23 cellular contexts compared by ENCODE assay signal in the genomic region with DNA sequence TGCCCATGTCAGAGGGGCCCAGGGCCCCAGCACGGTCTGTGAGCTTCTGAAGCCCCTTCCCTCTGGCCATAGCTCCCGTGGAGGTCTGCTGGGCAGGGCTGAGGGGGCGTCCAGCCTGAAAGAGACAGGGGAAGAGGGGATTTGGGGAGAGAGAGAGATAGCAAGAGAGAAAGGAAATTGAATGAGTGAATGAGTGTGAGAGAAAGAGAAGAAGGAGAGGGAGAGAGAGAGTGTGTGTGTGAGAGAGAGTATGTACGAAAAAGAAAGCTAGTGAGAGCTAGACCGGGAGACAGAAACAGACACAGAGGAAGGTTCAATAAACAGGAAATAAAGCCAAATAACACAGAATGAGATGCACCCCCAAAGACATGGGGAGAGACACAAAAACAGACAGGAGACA. TPM values are rescaled to one million over a fixed set of nuclear protein-coding genes. Genes with fewer than 3 reads are reported as not detected.
DNase-seq lines count a peak whose midpoint lies in the region; ATAC-seq and TF ChIP-seq lines count a peak whose summit lies in the region.
"Had no signal": no experiment of that assay in that cellular context is flagged by ENCODE, and none has a peak within 500 bp of the region (broad histone marks: within the 10 kb centered on the region; RNA-seq: fewer than 3 reads in every experiment).

No MANE protein-coding gene starts in this region.

- peaks cover 100% of the 10 kb centered on the region for H4K20me1 ChIP-seq in BLaER1
- H4K20me1 ChIP-seq in HCT116 (ENCODE audit: insufficient read depth): no peaks in the 10 kb centered on the region

- DNase-seq in HCT116 (ENCODE audit: low read depth, low spot score) (no peak), SK-N-MC (ENCODE audit: low read depth, low spot score) (no peak), naive B cell (no peak)
- no peak for DNase-seq in activated naive CD4-positive, alpha-beta T cell treated with anti-CD3 and anti-CD28 coated beads, Interleukin-2, amount 10 ng/mL, durations not matched to agents 7 days and 5 days
- DNase-seq in effector CD4-positive, alpha-beta T cell: no peak
- no peak for DNase-seq in activated CD4-positive, alpha-beta T cell treated with anti-CD3 and anti-CD28 coated beads for 1 hour
- DNase-seq: activated CD4-positive, alpha-beta T cell treated with anti-CD3 and anti-CD28 coated beads for 4 hours; activated T-cell treated with anti-CD3 and anti-CD28 coated beads for 4 hours; body of pancreas; CD8-positive, alpha-beta memory T cell; NCI-H1417 treated with DMSO at 0.1 percent for 48 hours; NCI-H2081 treated with DMSO at 0.1 percent for 48 hours; NCI-H345; RPMI8226; stimulated activated CD8-positive, alpha-beta memory T cell treated with anti-CD3 and anti-CD28 coated beads, Interleukin-4, amount 100 ng/mL, for 48 hours had no signal

- no peak for TF ChIP-seq RAD21 in HCT116 (IDR thresholded peaks at IDR 0.05; ENCODE audit: low read depth)

- RAD21 ChIA-PET in HCT116 (lab: Charles Lee; ENCODE audit: low non-redundant PET in 1 of 2, low total read pairs in 2 of 2, uncharacterized antibody in 2 of 2, unreplicated experiment in 2 of 2): interaction anchor here (1.1 to 1.4 kb wide), 4 partner anchors 124 to 414 kb away, joined by 3 to 11 read pairs (median 4); no protein-coding TSS in a partner anchor

- H3K9me3 ChIP-seq in BLaER1 (no peaks in the 10 kb centered on the region), HCT116 (ENCODE audit: control insufficient read depth in 1 of 2, insufficient read depth in 1 of 2, low read depth in 1 of 2, low read length in 2 of 2) (no peaks in the 10 kb centered on the region), SK-N-MC (ENCODE audit: low read depth, low read length) (no peaks in the 10 kb centered on the region)
- H3K9me3 ChIP-seq: body of pancreas, MG63 had no signal

- H3K9me3 Mint-ChIP-seq in naive B cell: peaks cover 0 to 4% (median 2%) of the 10 kb centered on the region in 7 donors
- H3K9me3 Mint-ChIP-seq in activated naive CD4-positive, alpha-beta T cell treated with anti-CD3 and anti-CD28 coated beads, Interleukin-2, amount 10 ng/mL, durations not matched to agents 7 days and 5 days: peaks cover 2% of the 10 kb centered on the region

- H3K9ac ChIP-seq in BLaER1 (peak overlapping the region; percentile 71), HCT116 (ENCODE audit: low read length) (no peak overlapping the region), SK-N-MC (ENCODE audit: insufficient read length) (peak overlapping the region; percentile 39)

- H3K36me3 ChIP-seq in BLaER1 (peaks cover 89% of the 10 kb centered on the region), HCT116 (ENCODE audit: control insufficient read depth in 1 of 2, insufficient read depth in 2 of 2, low read length in 2 of 2) (no peaks in the 10 kb centered on the region), SK-N-MC (ENCODE audit: insufficient read depth, low read length) (no peaks in the 10 kb centered on the region)
- H3K36me3 ChIP-seq: MG63 had no signal

- H3K4me1 Mint-ChIP-seq in naive B cell: peaks cover 92 to 97% (median 95%) of the 10 kb centered on the region in 3 donors
- H3K4me1 Mint-ChIP-seq in activated naive CD4-positive, alpha-beta T cell treated with anti-CD3 and anti-CD28 coated beads, Interleukin-2, amount 10 ng/mL, durations not matched to agents 7 days and 5 days: peaks cover 3% of the 10 kb centered on the region

- BruUV-seq in HCT116 (replicated peaks; lab: Mats Ljungman, UMichigan): no TSS peak

- TF ChIP-seq CTCF in HCT116 (IDR thresholded peaks at IDR 0.05 in 2 of 3, conservative IDR thresholded peaks at IDR 0.05 in 1 of 3; ENCODE audit: borderline replicate concordance in 1 of 3, insufficient read depth in 1 of 3, low read depth in 2 of 3, low read length in 2 of 3): no peak

- H3K27ac Mint-ChIP-seq in naive B cell: peak overlapping the region; percentile 97 to 100 (median 98)
- H3K27ac Mint-ChIP-seq in activated naive CD4-positive, alpha-beta T cell treated with anti-CD3 and anti-CD28 coated beads, Interleukin-2, amount 10 ng/mL, durations not matched to agents 7 days and 5 days: no peak overlapping the region
- H3K27ac Mint-ChIP-seq: CD8-positive, alpha-beta memory T cell; T-helper 1 cell treated with Interleukin-12 subunit alpha and Interleukin-12 subunit beta and Interleukin-4 antibody, amounts not matched to agents 30 μg/mL and 1 μg/mL, for 36 hours; type B pancreatic cell had no signal

- H3K27me3 Mint-ChIP-seq in naive B cell: no peaks in the 10 kb centered on the region
- peaks cover 80% of the 10 kb centered on the region for H3K27me3 Mint-ChIP-seq in activated naive CD4-positive, alpha-beta T cell treated with anti-CD3 and anti-CD28 coated beads, Interleukin-2, amount 10 ng/mL, durations not matched to agents 7 days and 5 days

- ATAC-seq in HCT116: no peak
- no peak for ATAC-seq in naive B cell (ENCODE audit: low read depth in 2 of 2)
- ATAC-seq in GM19452 (IDR thresholded peaks at IDR 0.05; ENCODE audit: unreplicated experiment): no peak

- intact Hi-C loops in HCT116 (cut with micrococcal nuclease): loop anchor here (1.0 to 2.0 kb wide), 4 partner anchors 266 to 414 kb away; no protein-coding TSS in a partner anchor

- peaks cover 38 to 46% of the 10 kb centered on the region in 2 donors for H3K36me3 Mint-ChIP-seq in naive B cell
- no peaks in the 10 kb centered on the region for H3K36me3 Mint-ChIP-seq in activated naive CD4-positive, alpha-beta T cell treated with anti-CD3 and anti-CD28 coated beads, Interleukin-2, amount 10 ng/mL, durations not matched to agents 7 days and 5 days
- H3K36me3 Mint-ChIP-seq: type B pancreatic cell had no signal

- H2AFZ ChIP-seq in HCT116 (ENCODE audit: low read depth, low read length, poor library complexity, severe bottlenecking): peak overlapping the region; percentile 95

- CTCF ChIA-PET in HCT116 (lab: Charles Lee): interaction anchor here (1.3 to 2.2 kb wide), 10 partner anchors 9 to 1267 kb away, joined by 3 to 37 read pairs (median 8); no protein-coding TSS in a partner anchor
- CTCF ChIA-PET in activated naive CD4-positive, alpha-beta T cell treated with anti-CD3 and anti-CD28 coated beads, Interleukin-2, amount 10 ng/mL, durations not matched to agents 7 days and 5 days (lab: Charles Lee): interaction anchor here (0.7 to 3.2 kb wide), 18 partner anchors 13 to 417 kb away, joined by 3 to 22 read pairs (median 5); no protein-coding TSS in a partner anchor

- H3K4me1 ChIP-seq in BLaER1 (peaks cover 95% of the 10 kb centered on the region), HCT116 (ENCODE audit: control insufficient read depth in 1 of 2, insufficient read depth in 2 of 2, low read length in 2 of 2) (peaks cover 0 to 5% of the 10 kb centered on the region in 2 experiments; a peak in 2 of 4 replicates)
- H3K4me1 ChIP-seq: body of pancreas had no signal

- H3K9me2 ChIP-seq in HCT116 (ENCODE audit: insufficient read depth): no peaks in the 10 kb centered on the region

- H3K27me3 ChIP-seq in BLaER1: peaks cover 7% of the 10 kb centered on the region
- H3K27me3 ChIP-seq in HCT116 (ENCODE audit: insufficient read depth, low read length): no peaks in the 10 kb centered on the region
- H3K27me3 ChIP-seq: body of pancreas, MG63 had no signal

- H3K27ac ChIP-seq in BLaER1: peak overlapping the region; percentile 85
- H3K27ac ChIP-seq in HCT116 (ENCODE audit: low read depth, low read length): no peak overlapping the region
- H3K27ac ChIP-seq in SK-N-MC: no peak overlapping the region
- H3K27ac ChIP-seq: body of pancreas had no signal

- H3K4me2 ChIP-seq in BLaER1 (peak overlapping the region; percentile 93), HCT116 (ENCODE audit: low read length) (no peak overlapping the region)

- no peaks in the 10 kb centered on the region for H3K79me2 ChIP-seq in HCT116 (ENCODE audit: insufficient read depth, low read length)

- peak overlapping the region; percentile 73 to 90 (median 84) for H3K4me3 Mint-ChIP-seq in naive B cell
- H3K4me3 Mint-ChIP-seq in activated naive CD4-positive, alpha-beta T cell treated with anti-CD3 and anti-CD28 coated beads, Interleukin-2, amount 10 ng/mL, durations not matched to agents 7 days and 5 days: no peak overlapping the region
- H3K4me3 Mint-ChIP-seq: type B pancreatic cell had no signal

- POLR2A ChIA-PET in HCT116 (lab: Charles Lee): no interaction called here

- TF ChIP-seq POLR2A in HCT116 (IDR thresholded peaks at IDR 0.05; ENCODE audit: borderline replicate concordance, extremely low read depth, insufficient read depth, insufficient read length): no peak

- H3K4me3 ChIP-seq in BLaER1 (peak overlapping the region; percentile 50), HCT116 (replicated peaks in 1 of 2; ENCODE audit: low read depth in 1 of 2, low read length in 2 of 2) (no peak overlapping the region), SK-N-MC (no peak overlapping the region)
- H3K4me3 ChIP-seq: body of pancreas, MG63 had no signal

TF ChIP-seq in HCT116, 20 proteins besides CTCF, POLR2A, EP300 and RAD21:
- TF ChIP-seq SP1 (IDR thresholded peaks at IDR 0.05; ENCODE audit: low read depth) (no peak), TCF7L2 (IDR thresholded peaks at IDR 0.05; ENCODE audit: borderline replicate concordance, extremely low read depth, insufficient read depth, insufficient read length) (no peak), ATF3 (IDR thresholded peaks at IDR 0.05) (no peak), ZFX (IDR thresholded peaks at IDR 0.05) (no peak), POLR2AphosphoS5 (IDR thresholded peaks at IDR 0.05; ENCODE audit: low read depth, low read length) (no peak), ZNF274 (IDR thresholded peaks at IDR 0.05; ENCODE audit: low read depth, low read length) (no peak), ELF1 (IDR thresholded peaks at IDR 0.05; ENCODE audit: borderline replicate concordance, low read depth) (no peak), YY1 (IDR thresholded peaks at IDR 0.05; ENCODE audit: extremely low read depth, insufficient replicate concordance, low read depth, low read length) (no peak), EZH2 (IDR thresholded peaks at IDR 0.05) (no peak), JUND (IDR thresholded peaks at IDR 0.05) (no peak), SRF (IDR thresholded peaks at IDR 0.05; ENCODE audit: low read depth) (no peak), CEBPB (IDR thresholded peaks at IDR 0.05; ENCODE audit: low read depth) (no peak), EGR1 (IDR thresholded peaks at IDR 0.05; ENCODE audit: low read depth) (no peak)

RNA-seq across cellular contexts. Expression of gene PAX5, which starts 37.4 kb away (rescaled TPM):
- total RNA-seq in HCT116 (2021; ENCODE audit: unreplicated experiment): 0.17 TPM
- 0.01 TPM in 1 of 2 replicates, not detected in the other for polyA plus RNA-seq in HCT116 (2012)
- polyA plus RNA-seq in naive B cell (ENCODE audit: low read depth in 6 of 6): 10 to 100 TPM; 17.1 to 83.5 (median 45.3) TPM
- total RNA-seq: endothelial cell of umbilical vein, IMR-90, skeletal muscle tissue had no signal
- polyA plus RNA-seq: CD8-positive, alpha-beta memory T cell; endothelial cell of umbilical vein; IMR-90 had no signal
